In genomic region chr16:56262879-56263245, GRCh38 we compare ENCODE assay signal across 1 cellular context.
TF ChIP-seq lines count a peak whose summit lies in the region.

No MANE protein-coding gene starts in this region.

TF ChIP-seq in HepG2, 621 proteins besides CTCF, POLR2A, EP300 and RAD21 (continued from another document):
- TF ChIP-seq AFF4 (CRISPR knock-in tag; IDR thresholded peaks at IDR 0.05) (no peak), PRDM4 (CRISPR knock-in tag; IDR thresholded peaks at IDR 0.05; ENCODE audit: borderline replicate concordance) (no peak), GMEB2 (CRISPR knock-in tag; IDR thresholded peaks at IDR 0.05; ENCODE audit: low read depth) (no peak)
